In the genomic region with DNA sequence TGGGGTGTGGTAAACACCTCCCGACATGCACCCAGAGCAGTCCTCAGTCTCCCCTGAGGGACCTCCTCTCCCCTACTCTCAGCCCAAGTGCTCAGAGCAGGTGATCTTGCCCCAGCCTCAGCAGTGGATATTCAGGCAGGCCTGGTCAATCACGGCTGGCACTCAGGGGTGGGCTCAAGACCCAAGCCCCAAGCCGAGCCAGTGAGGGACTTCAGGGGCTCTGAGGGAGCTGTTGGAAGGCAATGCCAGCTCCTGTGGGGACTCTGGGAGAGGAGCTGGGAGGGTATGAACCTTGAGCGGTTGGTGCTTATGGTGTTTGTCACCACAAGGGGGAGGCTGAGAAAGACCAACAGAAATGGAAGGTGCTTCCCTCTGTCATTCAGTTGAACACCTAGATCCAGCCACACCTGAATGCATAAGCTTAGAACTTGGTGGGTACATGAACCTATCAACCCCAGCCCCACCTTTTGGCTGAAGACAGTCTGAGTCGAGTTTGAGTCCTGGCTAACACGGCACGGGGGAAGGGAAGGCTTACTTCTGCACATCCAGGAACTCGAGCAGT, we compare ENCODE assay signal across 13 cellular contexts. TPM values are rescaled to one million over a fixed set of nuclear protein-coding genes. Genes with fewer than 3 reads are reported as not detected.
DNase-seq lines count a peak whose midpoint lies in the region; ATAC-seq, FAIRE-seq and TF ChIP-seq lines count a peak whose summit lies in the region.
"Had no signal": no experiment of that assay in that cellular context is flagged by ENCODE, and none has a peak within 500 bp of the region (broad histone marks: within the 10 kb centered on the region; RNA-seq: fewer than 3 reads in every experiment).

No MANE protein-coding gene starts in this region.

- H3K9ac ChIP-seq in endothelial cell of umbilical vein (replicated peaks; ENCODE audit: extremely low read depth, insufficient read depth, low read length) = no peak overlapping the region

- no peak overlapping the region for H3K27ac ChIP-seq in endothelial cell of umbilical vein (ENCODE audit: insufficient read depth, low read depth, low read length)
- H3K27ac ChIP-seq in pancreas = no peak overlapping the region
- no peak overlapping the region for H3K27ac ChIP-seq in adrenal gland
- H3K27ac ChIP-seq: ascending aorta, esophagus squamous epithelium, testis had no signal

- H3K27me3 ChIP-seq in endothelial cell of umbilical vein (ENCODE audit: control insufficient read depth in 2 of 2, insufficient read depth in 2 of 2, low read length in 2 of 2) (no peaks in the 10 kb centered on the region), pancreas (no peaks in the 10 kb centered on the region), adrenal gland (no peaks in the 10 kb centered on the region)
- H3K27me3 ChIP-seq: ascending aorta, esophagus squamous epithelium, testis had no signal

- peak; percentile 15 to 25 for TF ChIP-seq CTCF in endothelial cell of umbilical vein (IDR thresholded peaks at IDR 0.05; ENCODE audit: extremely low read depth in 1 of 2, insufficient read depth in 1 of 2, low read depth in 1 of 2, low read length in 2 of 2)
- no peak for TF ChIP-seq CTCF in pancreas (IDR thresholded peaks at IDR 0.05)
- no peak for TF ChIP-seq CTCF in adrenal gland (IDR thresholded peaks at IDR 0.05)

- dilution Hi-C loops in endothelial cell of umbilical vein (cut with MboI; ENCODE audit: extremely low pct_ligation_motif_present, low sequenced_read_pairs) = no loop called here

- 90 to 92% methylated on average over 8 of the region's 8 CpGs for WGBS in pancreas, 2 donors
- WGBS in adrenal gland, 4 donors = 92 to 97% (median 94%) methylated on average over 6 to 8 of the region's 8 CpGs

- no peak overlapping the region for H2AFZ ChIP-seq in endothelial cell of umbilical vein (ENCODE audit: low read depth, low read length)

- H3K4me1 ChIP-seq in endothelial cell of umbilical vein (ENCODE audit: control insufficient read depth, extremely low read depth, insufficient read depth, low read length) = no peaks in the 10 kb centered on the region
- H3K4me1 ChIP-seq in pancreas = no peaks in the 10 kb centered on the region
- H3K4me1 ChIP-seq in adrenal gland (replicated peaks in 1 of 2) = no peaks in the 10 kb centered on the region
- H3K4me1 ChIP-seq: ascending aorta, testis had no signal

- CTCF ChIA-PET in endothelial cell of umbilical vein (lab: Charles Lee) = interaction anchor here (0.9 to 1.4 kb wide), 3 partner anchors 22 to 186 kb away, joined by 3 to 9 read pairs (median 3); no protein-coding TSS in a partner anchor

- H3K4me2 ChIP-seq in endothelial cell of umbilical vein (ENCODE audit: insufficient read depth, low read length) = no peak overlapping the region

- H3K4me3 ChIP-seq in endothelial cell of umbilical vein (replicated peaks in 1 of 3; ENCODE audit: insufficient read depth in 1 of 3, low read depth in 1 of 3, low read length in 3 of 3) (no peak overlapping the region), pancreas (no peak overlapping the region), adrenal gland (no peak overlapping the region)
- H3K4me3 ChIP-seq: ascending aorta, esophagus squamous epithelium, testis had no signal

- BruUV-seq in endothelial cell of umbilical vein (replicated peaks; lab: Mats Ljungman, UMichigan) = no TSS peak

- intact Hi-C loops in endothelial cell of umbilical vein (cut with micrococcal nuclease) (no loop called here), pancreas (cut with DNase I) (no loop called here), adrenal gland (cut with DNase I) (no loop called here)

- POLR2A ChIA-PET in endothelial cell of umbilical vein (lab: Charles Lee) = no interaction called here

- ATAC-seq in pancreas = no peak

- H3K9me3 ChIP-seq in endothelial cell of umbilical vein (replicated peaks; ENCODE audit: control insufficient read depth, insufficient read depth, low read length) = no peaks in the 10 kb centered on the region
- H3K9me3 ChIP-seq in pancreas = no peaks in the 10 kb centered on the region
- no peaks in the 10 kb centered on the region for H3K9me3 ChIP-seq in adrenal gland (replicated peaks in 1 of 3)
- H3K9me3 ChIP-seq: ascending aorta, esophagus squamous epithelium, testis had no signal

- TF ChIP-seq POLR2A in endothelial cell of umbilical vein (IDR thresholded peaks at IDR 0.05; ENCODE audit: low read depth, low read length) = no peak
- TF ChIP-seq POLR2A in adrenal gland (IDR thresholded peaks at IDR 0.05) = no peak

- H3K79me2 ChIP-seq in endothelial cell of umbilical vein (ENCODE audit: control insufficient read depth, insufficient read depth, low read length) = no peaks in the 10 kb centered on the region

- peak; percentile 18 for DNase-seq in activated CD4-positive, CD25-positive, alpha-beta regulatory T cell treated with anti-CD3 and anti-CD28 coated beads, Interleukin-2, amount 50 U/mL, for 72 hours
- DNase-seq in activated CD4-positive, CD25-positive, alpha-beta regulatory T cell (lab: John Stamatoyannopoulos, UW) = no peak
- peak; percentile 21 for DNase-seq in NAMALWA (ENCODE audit: low spot score)
- no peak for DNase-seq in endothelial cell of umbilical vein (ENCODE audit: low read depth, low spot score)
- peak in 4 of 6 donors; percentile 8 to 46 (median 16) for DNase-seq in pancreas
- DNase-seq in HCEC 1CT = no peak
- no peak for DNase-seq in adrenal gland
- DNase-seq in stimulated activated CD4-positive, alpha-beta T cell treated with anti-CD3 and anti-CD28 coated beads, Interleukin-1b, Interleukin-23, amount 100 ng/mL, for 48 hours = no peak
- DNase-seq: activated CD4-positive, alpha-beta memory T cell treated with anti-CD3 and anti-CD28 coated beads for 36 hours; esophagus squamous epithelium; NCI-H2171; testis had no signal

- no peak for FAIRE-seq in endothelial cell of umbilical vein (lab: Jason Lieb, UNC)
- no peak for FAIRE-seq in pancreas (lab: Jason Lieb, UNC)

- no peaks in the 10 kb centered on the region for H3K9me1 ChIP-seq in endothelial cell of umbilical vein (replicated peaks; ENCODE audit: control insufficient read depth, extremely low read depth, insufficient read depth, low read length)

- H3K36me3 ChIP-seq in endothelial cell of umbilical vein (ENCODE audit: control insufficient read depth in 2 of 2, extremely low read depth in 1 of 2, insufficient read depth in 2 of 2, low read length in 2 of 2) = no peaks in the 10 kb centered on the region
- H3K36me3 ChIP-seq in pancreas = peaks cover 0 to 4% (median 0%) of the 10 kb centered on the region in 3 donors
- H3K36me3 ChIP-seq in adrenal gland (replicated peaks in 1 of 2) = no peaks in the 10 kb centered on the region

- no peaks in the 10 kb centered on the region for H4K20me1 ChIP-seq in endothelial cell of umbilical vein (replicated peaks; ENCODE audit: control insufficient read depth, extremely low read depth, insufficient read depth, low read length)

TF ChIP-seq in endothelial cell of umbilical vein, 7 proteins besides CTCF, POLR2A, EP300 and RAD21 (continues in another document):
- TF ChIP-seq JUN (IDR thresholded peaks at IDR 0.05; ENCODE audit: borderline replicate concordance, insufficient read depth, insufficient read length, low read depth) (no peak), EZH2 (IDR thresholded peaks at IDR 0.05; ENCODE audit: borderline replicate concordance, low read depth, low read length, severe bottlenecking) (no peak), GATA2 (IDR thresholded peaks at IDR 0.05; ENCODE audit: insufficient read depth, insufficient read length, low read depth, low read length) (no peak), POLR2AphosphoS5 (IDR thresholded peaks at IDR 0.05; ENCODE audit: insufficient read depth, low read depth, low read length) (no peak)

RNA-seq across cellular contexts. Expression of gene ALS2CL, which starts 19.4 kb away (rescaled TPM):
- 9.7 and 10.1 TPM in 2 replicates for total RNA-seq in endothelial cell of umbilical vein
- 7.3 and 7.8 TPM in 2 replicates for polyA plus RNA-seq in endothelial cell of umbilical vein
- 2.7 and 3.3 TPM in 2 replicates for polyA plus RNA-seq in endothelial cell of umbilical vein (2011; cell fraction: cytosol; rRNA removed)
- polyA plus RNA-seq in endothelial cell of umbilical vein (2011; cell fraction: nucleus; rRNA removed) = 58.7 and 78.9 TPM in 2 replicates
- 6.6 and 7.5 TPM in 2 replicates for polyA plus RNA-seq in endothelial cell of umbilical vein (2012)
- 7.5 and 8.4 TPM in 2 replicates for polyA minus RNA-seq in endothelial cell of umbilical vein
- polyA minus RNA-seq in endothelial cell of umbilical vein (2011; cell fraction: cytosol; rRNA and poly(A)+ RNA removed) = 6.0 TPM
- 11.3 and 12.9 TPM in 2 replicates for polyA minus RNA-seq in endothelial cell of umbilical vein (2011; cell fraction: nucleus; rRNA and poly(A)+ RNA removed)
- total RNA-seq in pancreas = 10 to 100 TPM in 3 of 6 donors, 1 to 10 TPM in 3; 7.8 to 21.2 (median 9.7) TPM
- 10 to 100 TPM; 44.8 to 61.1 TPM for polyA plus RNA-seq in pancreas
- total RNA-seq in adrenal gland = 10 to 100 TPM in 4 of 8 donors, 1 to 10 TPM in 4; 2.6 to 15.6 (median 10.1) TPM
- polyA plus RNA-seq in adrenal gland = 10 to 100 TPM in 2 of 3 donors, 1 to 10 TPM in 1; 1.5 to 48.3 (median 36.8) TPM

RNA-seq across cellular contexts. Expression of gene TMIE, which starts 27.1 kb away (rescaled TPM):
- total RNA-seq in endothelial cell of umbilical vein (0.18 and 0.27 TPM in 2 replicates), pancreas (under 1 TPM in 5 of 6 donors, not detected in 1; 0.08 to 0.31 (median 0.13) TPM), adrenal gland (1 to 10 TPM in 5 of 8 donors, under 1 TPM in 3; 0.30 to 2.6 (median 1.2) TPM)
- polyA plus RNA-seq in endothelial cell of umbilical vein (0.15 and 0.16 TPM in 2 replicates), pancreas (under 1 TPM; 0.42 to 0.52 TPM), adrenal gland (10 to 100 TPM in 1 of 3 donors, 1 to 10 TPM in 2; 4.1 to 21.4 (median 5.4) TPM)
- 0.14 and 0.38 TPM in 2 replicates for polyA plus RNA-seq in endothelial cell of umbilical vein (2011; cell fraction: cytosol; rRNA removed)
- 0.20 and 0.29 TPM in 2 replicates for polyA plus RNA-seq in endothelial cell of umbilical vein (2011; cell fraction: nucleus; rRNA removed)
- 0.23 TPM in 1 of 2 replicates, not detected in the other for polyA plus RNA-seq in endothelial cell of umbilical vein (2012)
- polyA minus RNA-seq in endothelial cell of umbilical vein = 0.17 TPM in 1 of 2 replicates, not detected in the other
- not detected for polyA minus RNA-seq in endothelial cell of umbilical vein (2011; cell fraction: cytosol; rRNA and poly(A)+ RNA removed)
- 0.24 TPM in 1 of 2 replicates, not detected in the other for polyA minus RNA-seq in endothelial cell of umbilical vein (2011; cell fraction: nucleus; rRNA and poly(A)+ RNA removed)

RNA-seq across cellular contexts. Expression of gene PRSS50, which starts 43.6 kb away (rescaled TPM):
- total RNA-seq in endothelial cell of umbilical vein (not detected in 2 replicates), pancreas (1 to 10 TPM in 1 of 6 donors, under 1 TPM in 5; 0.28 to 1.0 (median 0.38) TPM), adrenal gland (under 1 TPM in 4 of 8 donors, not detected in 4; 0.07 to 0.30 (median 0.12) TPM)
- polyA plus RNA-seq in endothelial cell of umbilical vein (not detected in 2 replicates), pancreas (1 to 10 TPM in 1 of 2 donors, under 1 TPM in 1; 0.87 to 2.2 TPM), adrenal gland (1 to 10 TPM in 1 of 3 donors, under 1 TPM in 2; 0.20 to 1.9 (median 0.61) TPM)
- polyA plus RNA-seq in endothelial cell of umbilical vein (2011; cell fraction: cytosol; rRNA removed) = not detected in 2 replicates
- not detected in 2 replicates for polyA plus RNA-seq in endothelial cell of umbilical vein (2011; cell fraction: nucleus; rRNA removed)
- not detected in 2 replicates for polyA plus RNA-seq in endothelial cell of umbilical vein (2012)
- polyA minus RNA-seq in endothelial cell of umbilical vein = not detected in 2 replicates
- not detected for polyA minus RNA-seq in endothelial cell of umbilical vein (2011; cell fraction: cytosol; rRNA and poly(A)+ RNA removed)
- polyA minus RNA-seq in endothelial cell of umbilical vein (2011; cell fraction: nucleus; rRNA and poly(A)+ RNA removed) = not detected in 2 replicates
- total RNA-seq: activated CD4-positive, alpha-beta memory T cell treated with anti-CD3 and anti-CD28 coated beads for 36 hours; ascending aorta had no signal

Comparison
In these comparisons a context has a peak if more than half of its experiments do, and no peak if none do; other contexts are left out.
1. DNase-seq: peak in activated CD4-positive, CD25-positive, alpha-beta regulatory T cell treated with anti-CD3 and anti-CD28 coated beads, Interleukin-2, amount 50 U/mL, for 72 hours (single experiment), NAMALWA (single experiment) and pancreas (4 of 6); none in activated CD4-positive, CD25-positive, alpha-beta regulatory T cell (0 of 4), endothelial cell of umbilical vein (single experiment), HCEC 1CT (single experiment), adrenal gland (0 of 7) and stimulated activated CD4-positive, alpha-beta T cell treated with anti-CD3 and anti-CD28 coated beads, Interleukin-1b, Interleukin-23, amount 100 ng/mL, for 48 hours (single experiment).
2. CTCF ChIP-seq: peak in endothelial cell of umbilical vein (2 of 2); none in pancreas (0 of 4) and adrenal gland (0 of 6).